In genomic region chr2:126790987-126791780, GRCh38 we compare ENCODE assay signal across 19 cellular contexts.
"Had no signal": no experiment of that assay in that cellular context is flagged by ENCODE, and none has a peak within 500 bp of the region (broad histone marks: within the 10 kb centered on the region; RNA-seq: fewer than 3 reads in every experiment).

No MANE protein-coding gene starts in this region.

- H3K9me3 ChIP-seq: esophagus squamous epithelium, mucosa of descending colon, pancreas, psoas muscle, tibial artery had no signal

- H3K36me3 Mint-ChIP-seq: naive thymus-derived CD8-positive, alpha-beta T cell; neural progenitor cell; stimulated activated effector memory CD8-positive, alpha-beta T cell treated with anti-CD3 and anti-CD28 coated beads, Interleukin-12 subunit alpha, Interleukin-12 subunit beta, amount 100 ng/mL, for 72 hours had no signal

- H3K4me3 Mint-ChIP-seq: dendritic cell treated with granulocyte-macrophage colony-stimulating factor and Interleukin-4, amounts not matched to agents 40 ng/mL and 50 ng/mL, for 4 days; effector memory CD8-positive, alpha-beta T cell; naive thymus-derived CD8-positive, alpha-beta T cell; neural progenitor cell; stimulated activated effector memory CD8-positive, alpha-beta T cell treated with anti-CD3 and anti-CD28 coated beads, Interleukin-12 subunit alpha, Interleukin-12 subunit beta, amount 100 ng/mL, for 72 hours had no signal

- H3K9me3 Mint-ChIP-seq: dendritic cell treated with granulocyte-macrophage colony-stimulating factor and Interleukin-4, amounts not matched to agents 40 ng/mL and 50 ng/mL, for 4 days; effector memory CD8-positive, alpha-beta T cell; naive thymus-derived CD8-positive, alpha-beta T cell; neural progenitor cell; stimulated activated effector memory CD8-positive, alpha-beta T cell treated with anti-CD3 and anti-CD28 coated beads, Interleukin-12 subunit alpha, Interleukin-12 subunit beta, amount 100 ng/mL, for 72 hours had no signal

- H3K27ac Mint-ChIP-seq: dendritic cell treated with granulocyte-macrophage colony-stimulating factor and Interleukin-4, amounts not matched to agents 40 ng/mL and 50 ng/mL, for 4 days; effector memory CD8-positive, alpha-beta T cell; neural progenitor cell; stimulated activated effector memory CD8-positive, alpha-beta T cell treated with anti-CD3 and anti-CD28 coated beads, Interleukin-12 subunit alpha, Interleukin-12 subunit beta, amount 100 ng/mL, for 72 hours had no signal

- H3K4me1 Mint-ChIP-seq: naive thymus-derived CD8-positive, alpha-beta T cell had no signal

- H3K79me2 ChIP-seq: hepatocyte had no signal

- H3K4me3 ChIP-seq: esophagus squamous epithelium, hepatocyte, mucosa of descending colon, neural progenitor cell, pancreas, psoas muscle, tibial artery had no signal

- H3K36me3 ChIP-seq: esophagus squamous epithelium, neural progenitor cell, pancreas, tibial artery had no signal

- H3K27ac ChIP-seq: esophagus squamous epithelium, hepatocyte, neural progenitor cell, pancreas, psoas muscle, tibial artery had no signal

- H3K4me1 ChIP-seq: esophagus squamous epithelium, neural progenitor cell, pancreas, psoas muscle, tibial artery had no signal

- H3K4me2 ChIP-seq: hepatocyte, neural progenitor cell had no signal

- H3K27me3 ChIP-seq: neural progenitor cell, pancreas had no signal

- H3K9ac ChIP-seq: neural progenitor cell had no signal

- H2AFZ ChIP-seq: hepatocyte, neural progenitor cell had no signal

- DNase-seq: effector memory CD8-positive, alpha-beta T cell; esophagus squamous epithelium; foreskin fibroblast; mammary epithelial cell; mucosa of descending colon; occipital lobe; psoas muscle; retina; small intestine; stimulated activated CD4-positive, alpha-beta T cell treated with anti-CD3 and anti-CD28 coated beads, Interleukin-4, amount 100 ng/mL, for 1 hour; stimulated activated CD8-positive, alpha-beta memory T cell treated with anti-CD3 and anti-CD28 coated beads, Interleukin-4, amount 100 ng/mL, for 48 hours; stimulated activated naive CD8-positive, alpha-beta T cell treated with anti-CD3 and anti-CD28 coated beads, Interleukin-15, Interleukin-2, amounts not matched to agents 100 U/mL and 50 U/mL, for 24 hours had no signal
